Comparison of ENCODE assay signal across 1 cellular context in the genomic region with DNA sequence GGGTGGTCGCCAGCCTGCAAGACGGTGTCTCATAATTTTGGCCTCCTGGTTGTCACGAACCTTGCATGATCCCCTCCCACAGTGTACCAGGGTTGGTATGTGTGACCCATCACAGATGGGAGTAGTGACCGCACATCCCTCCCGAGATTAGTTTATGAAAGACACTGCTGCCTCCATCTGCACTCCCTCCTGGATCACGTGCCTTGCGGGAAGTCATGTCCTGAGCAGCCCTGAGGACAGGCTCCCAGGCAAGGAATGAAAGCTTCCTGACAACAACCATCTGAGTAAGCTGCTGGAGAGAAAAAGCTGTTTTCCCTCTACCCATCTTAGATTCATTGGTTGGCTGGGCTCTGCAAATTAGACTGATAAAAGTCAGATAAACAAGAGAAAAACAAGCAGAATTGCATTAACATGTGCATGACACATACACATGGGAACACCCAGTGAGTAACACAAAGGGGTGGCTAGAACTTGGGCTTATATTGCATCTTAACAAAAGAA.
TF ChIP-seq lines count a peak whose summit lies in the region.

No MANE protein-coding gene starts in this region.

TF ChIP-seq in H1, 55 proteins besides CTCF, POLR2A, EP300 and RAD21:
- TF ChIP-seq HDAC2 (IDR thresholded peaks at IDR 0.05; ENCODE audit: borderline replicate concordance in 1 of 2, low read depth in 2 of 2, low read length in 2 of 2), result no peak
